ENCODE assay signal across 8 cellular contexts in the genomic region with DNA sequence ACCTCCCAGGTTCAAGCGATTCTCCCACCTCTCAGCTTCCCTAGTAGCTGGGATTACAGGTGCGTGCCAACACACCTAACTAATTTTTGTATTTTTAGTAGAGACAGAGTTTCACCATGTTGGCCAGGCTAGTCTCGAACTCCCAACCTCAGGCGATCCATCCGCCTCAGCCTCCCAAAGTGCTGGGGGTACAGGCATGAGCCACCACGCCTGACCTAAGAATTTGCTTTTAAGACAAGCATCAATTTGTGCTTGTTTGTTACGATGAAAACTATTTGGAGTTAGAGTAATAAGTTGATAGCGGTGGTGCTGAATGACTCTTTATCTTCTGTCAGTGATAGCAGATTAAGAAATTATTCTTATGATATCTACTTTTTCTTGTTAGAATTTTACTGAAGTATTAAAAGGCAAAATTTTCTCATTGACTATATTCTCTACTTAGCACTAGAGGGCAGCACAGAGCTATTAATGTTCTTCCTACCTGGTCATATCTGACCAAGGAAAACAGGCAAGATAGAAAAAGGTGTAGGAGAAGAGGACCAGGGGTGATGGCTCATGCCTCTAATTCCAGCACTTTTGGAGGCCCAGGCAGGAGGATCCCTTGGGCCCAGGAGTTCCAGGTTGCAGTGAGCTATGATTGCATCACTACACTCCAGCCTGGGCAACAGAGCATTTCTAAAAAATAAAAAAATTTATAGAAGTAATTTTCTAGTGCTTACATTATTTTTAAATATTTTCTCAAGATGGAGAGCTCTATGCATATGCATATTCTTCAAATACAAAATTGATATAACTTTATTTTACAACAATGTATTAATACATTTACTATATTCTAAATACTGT. TPM values are rescaled to one million over a fixed set of nuclear protein-coding genes. Genes with fewer than 3 reads are reported as not detected.
DNase-seq lines count a peak whose midpoint lies in the region; ATAC-seq and TF ChIP-seq lines count a peak whose summit lies in the region.

No MANE protein-coding gene starts in this region.

- H3K9me2 ChIP-seq in hepatocyte (replicated peaks; ENCODE audit: insufficient read depth), result no peaks in the 10 kb centered on the region

- no peaks in the 10 kb centered on the region for H3K27me3 ChIP-seq in hepatocyte

- H2AFZ ChIP-seq in hepatocyte, result no peak overlapping the region

- H3K4me2 ChIP-seq in hepatocyte, result no peak overlapping the region

- no peaks in the 10 kb centered on the region for H3K9me3 Mint-ChIP-seq in activated naive CD4-positive, alpha-beta T cell treated with anti-CD3 and anti-CD28 coated beads, Interleukin-2, amount 50 U/mL, for 72 hours

- TF ChIP-seq CTCF in hepatocyte (IDR thresholded peaks at IDR 0.05; ENCODE audit: poor library complexity), result peak; percentile 70

- H3K79me2 ChIP-seq in hepatocyte, result no peaks in the 10 kb centered on the region

- 81% methylated on average over 8 of the region's 8 CpGs for WGBS in hepatocyte (ENCODE audit: low lambda C conversion rate, missing lambda C conversion rate)

- peak; percentile 43 to 47 for ATAC-seq in activated naive CD4-positive, alpha-beta T cell treated with anti-CD3 and anti-CD28 coated beads, Interleukin-2, amount 50 U/mL, for 72 hours
- peak; percentile 63 for ATAC-seq in HG03103 (IDR thresholded peaks at IDR 0.05; ENCODE audit: low read depth, unreplicated experiment)

- no peak overlapping the region for H3K27ac Mint-ChIP-seq in activated naive CD4-positive, alpha-beta T cell treated with anti-CD3 and anti-CD28 coated beads, Interleukin-2, amount 50 U/mL, for 72 hours

- no peak overlapping the region for H3K4me3 ChIP-seq in hepatocyte

- H3K36me3 ChIP-seq in hepatocyte (replicated peaks; ENCODE audit: insufficient read depth, low read depth), result no peaks in the 10 kb centered on the region

- H4K20me1 ChIP-seq in hepatocyte (ENCODE audit: insufficient read depth, poor library complexity, severe bottlenecking), result no peaks in the 10 kb centered on the region

- no peaks in the 10 kb centered on the region for H3K9me3 ChIP-seq in hepatocyte (ENCODE audit: low read depth)

- H3K36me3 Mint-ChIP-seq in activated naive CD4-positive, alpha-beta T cell treated with anti-CD3 and anti-CD28 coated beads, Interleukin-2, amount 50 U/mL, for 72 hours, result no peaks in the 10 kb centered on the region

- no peaks in the 10 kb centered on the region for H3K4me1 ChIP-seq in hepatocyte (ENCODE audit: insufficient read depth)

- no peak overlapping the region for H3K27ac ChIP-seq in hepatocyte

- DNase-seq in activated naive CD4-positive, alpha-beta T cell treated with anti-CD3 and anti-CD28 coated beads, Interleukin-2, amount 50 U/mL, for 72 hours (ENCODE audit: low spot score in 2 of 2), result peak in 1 of 2 donors; percentile 20
- no peak for DNase-seq in activated naive CD4-positive, alpha-beta T cell treated with anti-CD3 and anti-CD28 coated beads, Interleukin-2, amount 50 U/mL, for 16 hours
- peak; percentile 11 for DNase-seq in NCI-H226
- DNase-seq in amniotic epithelial cell (ENCODE audit: low read depth), result peak; percentile 56
- DNase-seq in hepatocyte (ENCODE audit: low spot score), result peak; percentile 75
- peak; percentile 81 for DNase-seq in superior temporal gyrus (ENCODE audit: extremely low spot score)
- no peak for DNase-seq in activated CD4-positive, CD25-positive, alpha-beta regulatory T cell (lab: John Stamatoyannopoulos, UW)

RNA-seq across cellular contexts. Expression of gene STXBP4, which starts 24.5 kb away (rescaled TPM):
- 1 to 10 TPM; 2.8 to 4.6 TPM for total RNA-seq in activated naive CD4-positive, alpha-beta T cell treated with anti-CD3 and anti-CD28 coated beads, Interleukin-2, amount 50 U/mL, for 72 hours
- 42.7 and 50.1 TPM in 2 replicates for total RNA-seq in hepatocyte
- 9.0 and 15.5 TPM in 2 replicates for polyA plus RNA-seq in hepatocyte

RNA-seq across cellular contexts. Expression of gene COX11, which starts 24.6 kb away (rescaled TPM):
- total RNA-seq in activated naive CD4-positive, alpha-beta T cell treated with anti-CD3 and anti-CD28 coated beads, Interleukin-2, amount 50 U/mL, for 72 hours, result 10 to 100 TPM; 30.0 to 40.5 TPM
- 39.6 and 53.6 TPM in 2 replicates for total RNA-seq in hepatocyte
- 33.0 and 35.2 TPM in 2 replicates for polyA plus RNA-seq in hepatocyte

Comparison
In these comparisons a context has a peak if more than half of its experiments do, and no peak if none do; other contexts are left out.
1. DNase-seq: peak in NCI-H226 (single experiment), amniotic epithelial cell (single experiment), hepatocyte (single experiment) and superior temporal gyrus (single experiment); none in activated naive CD4-positive, alpha-beta T cell treated with anti-CD3 and anti-CD28 coated beads, Interleukin-2, amount 50 U/mL, for 16 hours (single experiment) and activated CD4-positive, CD25-positive, alpha-beta regulatory T cell (0 of 4).